Comparison of ENCODE assay signal across 18 cellular contexts in the genomic region with DNA sequence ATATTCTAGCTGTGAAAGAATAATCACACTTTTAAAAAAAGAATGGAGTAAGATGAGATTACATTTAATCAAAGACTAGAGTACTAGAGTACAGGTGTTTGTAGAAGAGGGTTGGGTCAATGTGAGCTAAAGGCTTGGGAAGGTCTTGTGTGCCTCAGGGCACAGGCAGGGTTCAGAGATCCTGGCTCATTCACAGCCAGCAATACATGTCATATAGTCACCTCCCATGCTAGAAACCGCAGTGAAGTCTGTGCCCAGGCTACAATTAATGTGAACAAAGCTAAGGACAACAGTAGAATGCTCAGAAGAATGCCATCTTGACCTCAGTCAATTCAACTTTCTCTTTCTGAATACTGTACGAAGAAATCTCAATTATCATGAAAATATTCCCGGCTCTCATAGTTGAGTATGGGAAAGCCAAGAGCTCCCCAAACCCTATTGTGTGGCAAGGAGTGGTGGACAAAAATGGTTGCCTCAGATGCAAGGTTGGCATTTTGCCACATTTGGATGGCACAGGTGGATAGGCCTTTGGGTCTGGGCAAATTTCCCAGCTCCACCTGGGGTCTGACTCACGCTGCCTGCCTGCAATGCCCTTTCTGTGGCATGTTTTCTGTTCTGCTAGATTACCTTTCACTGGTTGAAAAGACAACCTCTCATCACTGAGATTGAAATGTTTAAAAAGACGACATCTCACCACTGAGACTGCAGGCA.
DNase-seq lines count a peak whose midpoint lies in the region; ATAC-seq and TF ChIP-seq lines count a peak whose summit lies in the region.
"Had no signal": no experiment of that assay in that cellular context is flagged by ENCODE, and none has a peak within 500 bp of the region (broad histone marks: within the 10 kb centered on the region; RNA-seq: fewer than 3 reads in every experiment).

No MANE protein-coding gene starts in this region.

- TF ChIP-seq CTCF in epithelial cell of proximal tubule (conservative IDR thresholded peaks at IDR 0.05; ENCODE audit: low read depth, low read length): no peak
- no peak for TF ChIP-seq CTCF in natural killer cell (IDR thresholded peaks at IDR 0.05)

- no peaks in the 10 kb centered on the region for H3K36me3 Mint-ChIP-seq in natural killer cell
- H3K36me3 Mint-ChIP-seq: naive B cell had no signal

- H3K4me1 Mint-ChIP-seq in natural killer cell: no peaks in the 10 kb centered on the region
- H3K4me1 Mint-ChIP-seq: naive B cell had no signal

- H3K4me3 ChIP-seq in epithelial cell of proximal tubule (ENCODE audit: low read depth, low read length): no peak overlapping the region
- H3K4me3 ChIP-seq: A549, heart left ventricle, left lung had no signal

- H3K27me3 Mint-ChIP-seq in natural killer cell (ENCODE audit: low read depth in 2 of 2): peaks cover 9 to 33% of the 10 kb centered on the region in 2 donors

- H3K27ac Mint-ChIP-seq in natural killer cell: no peak overlapping the region
- H3K27ac Mint-ChIP-seq: naive B cell had no signal

- DNase-seq in COLO668 (lab: John Stamatoyannopoulos, UW; ENCODE audit: unreplicated experiment) (peak; percentile 38), LoVo (ENCODE audit: low spot score) (peak; percentile 69), NCI-H345 treated with DMSO at 0.1 percent for 48 hours (lab: John Stamatoyannopoulos, UW; ENCODE audit: unreplicated experiment) (peak; percentile 85), epithelial cell of proximal tubule (ENCODE audit: low read depth) (peak; percentile 32), natural killer cell (no peak), medulla oblongata (ENCODE audit: extremely low spot score) (no peak)
- DNase-seq: activated CD8-positive, alpha-beta memory T cell treated with anti-CD3 and anti-CD28 coated beads for 24 hours; activated effector memory CD4-positive, alpha-beta T cell treated with Interleukin-2 at 50 U/mL for 16 hours; amygdala; erythroblast; GF-D8; heart left ventricle; left lung; naive B cell; NCI-H446 had no signal

- no peak overlapping the region for H3K4me3 Mint-ChIP-seq in natural killer cell
- H3K4me3 Mint-ChIP-seq: naive B cell had no signal

- intact Hi-C loops in natural killer cell (cut with micrococcal nuclease): no loop called here

- no peak for ATAC-seq in HG03342 (IDR thresholded peaks at IDR 0.05; ENCODE audit: unreplicated experiment)
- ATAC-seq in HG03097 (IDR thresholded peaks at IDR 0.05; ENCODE audit: low FRiP score, unreplicated experiment): no peak
- ATAC-seq in natural killer cell: no peak
- ATAC-seq: A549, heart left ventricle, left lung had no signal

- H3K9me3 Mint-ChIP-seq in natural killer cell: no peaks in the 10 kb centered on the region

Comparison
In these comparisons a context has a peak if more than half of its experiments do, and no peak if none do; other contexts are left out.
1. DNase-seq: peak in COLO668 (single experiment), LoVo (single experiment), NCI-H345 treated with DMSO at 0.1 percent for 48 hours (single experiment) and epithelial cell of proximal tubule (single experiment); none in natural killer cell (single experiment) and medulla oblongata (single experiment).